Comparison of ENCODE assay signal across 1 cellular context in the genomic region with DNA sequence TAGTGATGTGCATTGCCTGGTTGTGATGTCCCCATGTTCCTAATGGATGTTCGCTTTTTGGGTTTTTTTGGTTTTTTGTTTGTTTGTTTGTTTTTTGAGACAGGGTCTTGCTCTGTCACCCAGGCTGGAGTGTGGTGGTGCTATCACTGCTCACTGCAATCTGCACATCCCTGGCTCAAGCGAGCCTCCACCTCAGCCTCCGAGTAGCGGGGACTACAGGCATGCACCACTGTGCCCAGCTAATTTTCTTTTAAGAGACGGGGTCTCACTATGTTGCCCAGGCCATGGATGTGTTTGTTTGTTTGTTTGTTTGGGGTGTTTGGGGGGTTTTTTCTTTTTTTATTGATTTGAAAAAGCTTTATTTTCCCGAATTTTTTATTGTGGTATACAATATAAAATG.
TF ChIP-seq lines count a peak whose summit lies in the region.

No MANE protein-coding gene starts in this region.

TF ChIP-seq in IMR-90, 13 proteins besides CTCF, POLR2A, EP300 and RAD21 (continued from another document):
- TF ChIP-seq, protein P1, sequence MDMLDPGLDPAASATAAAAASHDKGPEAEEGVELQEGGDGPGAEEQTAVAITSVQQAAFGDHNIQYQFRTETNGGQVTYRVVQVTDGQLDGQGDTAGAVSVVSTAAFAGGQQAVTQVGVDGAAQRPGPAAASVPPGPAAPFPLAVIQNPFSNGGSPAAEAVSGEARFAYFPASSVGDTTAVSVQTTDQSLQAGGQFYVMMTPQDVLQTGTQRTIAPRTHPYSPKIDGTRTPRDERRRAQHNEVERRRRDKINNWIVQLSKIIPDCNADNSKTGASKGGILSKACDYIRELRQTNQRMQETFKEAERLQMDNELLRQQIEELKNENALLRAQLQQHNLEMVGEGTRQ (IDR thresholded peaks at IDR 0.05; ENCODE audit: low read depth, low read length), result no peak
- TF ChIP-seq NFE2L2 (IDR thresholded peaks at IDR 0.05; ENCODE audit: low read depth, low read length), result no peak
- TF ChIP-seq FOS (IDR thresholded peaks at IDR 0.05; ENCODE audit: low read depth, low read length), result no peak
- no peak for TF ChIP-seq CEBPB (IDR thresholded peaks at IDR 0.05; ENCODE audit: low read depth, low read length)
- no peak for TF ChIP-seq MAZ (IDR thresholded peaks at IDR 0.05; ENCODE audit: borderline replicate concordance, low read depth, low read length)
- no peak for TF ChIP-seq RCOR1 (IDR thresholded peaks at IDR 0.05; ENCODE audit: insufficient replicate concordance, low read length)
